In the genomic region with DNA sequence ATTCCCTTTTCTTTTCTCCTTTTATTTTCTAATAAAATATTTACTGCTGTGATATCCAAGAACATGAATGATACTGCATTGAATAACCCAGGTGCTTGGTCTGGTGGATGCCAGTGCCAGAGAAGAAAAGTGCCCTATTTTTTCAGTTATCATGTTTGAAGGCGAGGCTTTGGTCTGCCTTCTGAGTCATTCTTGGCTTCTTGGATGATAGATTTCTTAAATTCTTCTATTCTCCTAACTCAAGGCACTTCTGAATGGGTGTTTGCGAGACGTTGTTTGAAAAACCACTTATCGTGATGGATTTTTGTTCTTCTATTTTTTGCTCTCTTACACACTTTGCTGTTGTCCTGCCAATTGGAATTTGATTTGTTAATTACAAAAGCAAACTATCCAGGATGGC, we compare ENCODE assay signal across 14 cellular contexts.
"Had no signal": no experiment of that assay in that cellular context is flagged by ENCODE, and none has a peak within 500 bp of the region (broad histone marks: within the 10 kb centered on the region; RNA-seq: fewer than 3 reads in every experiment).

No MANE protein-coding gene starts in this region.

- DNase-seq: activated CD4-positive, alpha-beta memory T cell treated with anti-CD3 and anti-CD28 coated beads, Interleukin-2, amount 10 ng/mL, durations not matched to agents 7 days and 5 days; activated effector memory CD4-positive, alpha-beta T cell treated with Interleukin-2 at 50 U/mL for 16 hours; activated T-cell treated with anti-CD3 and anti-CD28 coated beads, Interleukin-2, amount 50 U/mL, for 24 hours; amygdala; dorsolateral prefrontal cortex; erythroblast; gastrocnemius medialis; heart left ventricle; left cardiac atrium; naive B cell; ovary; stimulated activated CD4-positive, alpha-beta T cell treated with anti-CD3 and anti-CD28 coated beads, Interleukin-1b, Interleukin-23, amount 100 ng/mL, for 48 hours; stimulated activated naive CD8-positive, alpha-beta T cell treated with anti-CD3 and anti-CD28 coated beads, Interleukin-15, amount 100 ng/mL, for 72 hours had no signal

- H3K36me3 ChIP-seq: gastrocnemius medialis, heart left ventricle, neural progenitor cell, ovary had no signal

- H2AFZ ChIP-seq: neural progenitor cell had no signal

- H3K27me3 ChIP-seq: dorsolateral prefrontal cortex, gastrocnemius medialis, heart left ventricle, neural progenitor cell, ovary had no signal

- H3K9ac ChIP-seq: neural progenitor cell had no signal

- H3K4me3 ChIP-seq: dorsolateral prefrontal cortex, gastrocnemius medialis, heart left ventricle, neural progenitor cell, ovary had no signal

- H3K9me3 ChIP-seq: gastrocnemius medialis, heart left ventricle, ovary had no signal

- H3K27ac ChIP-seq: dorsolateral prefrontal cortex, gastrocnemius medialis, heart left ventricle, neural progenitor cell, ovary had no signal

- H3K4me2 ChIP-seq: neural progenitor cell had no signal
